Comparison of ENCODE assay signal across 8 cellular contexts in the genomic region with DNA sequence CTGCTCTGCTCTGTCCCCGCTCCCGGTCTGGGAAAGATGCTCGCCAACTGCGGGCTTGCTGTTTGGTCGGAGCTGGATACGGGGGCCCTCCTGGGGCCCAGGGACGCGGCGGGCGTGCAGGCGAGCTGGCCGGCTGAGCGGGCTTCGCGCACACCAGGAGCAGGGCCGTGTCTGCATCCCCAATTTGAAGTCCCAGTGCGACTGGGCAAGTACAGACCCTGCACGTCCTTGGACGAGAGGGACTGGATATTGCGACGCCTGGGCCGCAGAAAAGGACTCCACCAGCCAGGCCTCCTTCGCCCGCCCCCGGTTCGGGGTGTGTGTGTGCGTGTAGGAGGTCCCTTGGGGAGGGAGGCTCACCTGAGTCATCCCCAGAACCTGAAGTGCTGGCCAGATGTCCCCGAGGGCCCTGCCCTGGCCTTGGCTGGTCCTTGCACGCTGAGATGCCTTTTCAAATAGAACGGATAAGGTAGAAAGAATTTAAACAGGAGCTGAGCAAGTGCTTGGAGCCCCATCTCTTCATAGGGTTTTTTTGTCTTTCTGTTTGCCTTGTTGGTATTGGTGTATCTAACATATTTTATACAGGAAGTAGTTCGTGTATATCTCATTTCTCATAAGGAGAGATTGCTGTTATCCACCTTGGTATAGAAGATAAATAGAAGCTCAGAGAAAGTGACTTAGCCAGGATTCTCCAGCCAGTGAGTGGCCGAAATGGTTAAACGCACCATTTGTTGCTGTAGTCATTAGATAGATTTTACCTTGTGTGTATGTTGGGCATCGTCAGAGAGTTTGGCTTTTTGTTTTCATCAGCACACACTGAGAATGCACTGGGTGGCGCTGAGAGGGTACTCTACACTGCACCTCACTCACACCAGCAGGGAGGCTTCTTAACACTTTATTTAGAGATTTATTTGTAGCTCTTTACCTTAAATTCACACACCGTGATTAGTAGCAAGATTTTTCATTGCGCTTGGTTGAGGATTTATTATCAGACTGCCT. TPM values are rescaled to one million over a fixed set of nuclear protein-coding genes. Genes with fewer than 3 reads are reported as not detected.
DNase-seq lines count a peak whose midpoint lies in the region; ATAC-seq and TF ChIP-seq lines count a peak whose summit lies in the region.

No MANE protein-coding gene starts in this region.

- peak; percentile 7 for DNase-seq in GF-D8 (lab: John Stamatoyannopoulos, UW)
- peak in 1 of 2 experiments; percentile 46 for DNase-seq in HL-60 (ENCODE audit: low read depth in 1 of 2, low spot score in 1 of 2)
- DNase-seq in activated CD4-positive, alpha-beta T cell treated with anti-CD3 and anti-CD28 coated beads, Interleukin-2, amount 10 ng/mL, durations not matched to agents 24 days and 14 days, result peak; percentile 80
- peak; percentile 69 for DNase-seq in endodermal cell
- peak in 8 of 9 donors; percentile 3 to 63 (median 30) for DNase-seq in naive thymus-derived CD4-positive, alpha-beta T cell
- DNase-seq in tibial artery, result peak; percentile 38 to 77
- no peak for DNase-seq in hippocampal formation (lab: John Stamatoyannopoulos, UW)

- H3K27ac ChIP-seq in HL-60 (replicated peaks) (peak overlapping the region; percentile 58), endodermal cell (ENCODE audit: low read depth, low read length) (no peak overlapping the region), tibial artery (peak overlapping the region; percentile 95 to 97)
- peak overlapping the region; percentile 75 for H3K27ac ChIP-seq in naive thymus-derived CD4-positive, alpha-beta T cell (ENCODE audit: low read depth, low read length)

- H3K4me1 ChIP-seq in endodermal cell (ENCODE audit: control insufficient read depth, insufficient read depth, low read length) (peaks cover 7% of the 10 kb centered on the region), tibial artery (peaks cover 8 to 38% (median 26%) of the 10 kb centered on the region in 4 donors)
- H3K4me1 ChIP-seq in naive thymus-derived CD4-positive, alpha-beta T cell (ENCODE audit: control insufficient read depth in 2 of 2, insufficient read depth in 2 of 2, low read length in 2 of 2), result peaks cover 9 to 13% of the 10 kb centered on the region in 2 donors

- H3K27me3 Mint-ChIP-seq in activated CD4-positive, alpha-beta T cell treated with anti-CD3 and anti-CD28 coated beads, Interleukin-2, amount 10 ng/mL, durations not matched to agents 24 days and 14 days, result peaks cover 2% of the 10 kb centered on the region
- peaks cover 22% of the 10 kb centered on the region for H3K27me3 Mint-ChIP-seq in endodermal cell (ENCODE audit: insufficient read depth)
- H3K27me3 Mint-ChIP-seq in naive thymus-derived CD4-positive, alpha-beta T cell, result peaks cover 0 to under 1% (median 0%) of the 10 kb centered on the region in 5 donors

- POLR2A ChIA-PET in naive thymus-derived CD4-positive, alpha-beta T cell (lab: Charles Lee), result interaction anchor here (1.1 to 1.9 kb wide), 3 partner anchors 55 to 99 kb away, joined by 4 to 24 read pairs (median 5); a partner anchor contains a TSS

- H3K9me3 ChIP-seq in endodermal cell (ENCODE audit: control insufficient read depth, low read length) (peaks cover 4% of the 10 kb centered on the region), tibial artery (no peaks in the 10 kb centered on the region)
- H3K9me3 ChIP-seq in naive thymus-derived CD4-positive, alpha-beta T cell (ENCODE audit: control insufficient read depth in 2 of 3, low read length in 3 of 3), result no peaks in the 10 kb centered on the region

- H3K4me1 Mint-ChIP-seq in activated CD4-positive, alpha-beta T cell treated with anti-CD3 and anti-CD28 coated beads, Interleukin-2, amount 10 ng/mL, durations not matched to agents 24 days and 14 days, result peaks cover 24% of the 10 kb centered on the region
- H3K4me1 Mint-ChIP-seq in endodermal cell, result peaks cover 29% of the 10 kb centered on the region
- H3K4me1 Mint-ChIP-seq in naive thymus-derived CD4-positive, alpha-beta T cell, result peaks cover 20 to 54% (median 41%) of the 10 kb centered on the region in 7 donors

- H3K27me3 ChIP-seq in HL-60 (ENCODE audit: insufficient read depth, poor library complexity, severe bottlenecking), result no peaks in the 10 kb centered on the region
- H3K27me3 ChIP-seq in endodermal cell (ENCODE audit: control insufficient read depth, insufficient read depth, low read length, poor library complexity, severe bottlenecking), result no peaks in the 10 kb centered on the region
- H3K27me3 ChIP-seq in naive thymus-derived CD4-positive, alpha-beta T cell (ENCODE audit: control insufficient read depth in 2 of 2, insufficient read depth in 2 of 2, low read length in 2 of 2), result no peaks in the 10 kb centered on the region
- no peaks in the 10 kb centered on the region for H3K27me3 ChIP-seq in tibial artery

- H3K4me3 ChIP-seq in HL-60 (replicated peaks; ENCODE audit: insufficient read depth, low read length), result peak overlapping the region; percentile 89
- H3K4me3 ChIP-seq in endodermal cell (ENCODE audit: low read length), result peak overlapping the region; percentile 81
- peak overlapping the region; percentile 71 for H3K4me3 ChIP-seq in naive thymus-derived CD4-positive, alpha-beta T cell (ENCODE audit: low read length)
- peak overlapping the region; percentile 87 to 88 for H3K4me3 ChIP-seq in tibial artery

- peak overlapping the region; percentile 63 for H3K27ac Mint-ChIP-seq in activated CD4-positive, alpha-beta T cell treated with anti-CD3 and anti-CD28 coated beads, Interleukin-2, amount 10 ng/mL, durations not matched to agents 24 days and 14 days
- H3K27ac Mint-ChIP-seq in endodermal cell, result peak overlapping the region; percentile 7
- peak overlapping the region; percentile 56 to 92 (median 81) for H3K27ac Mint-ChIP-seq in naive thymus-derived CD4-positive, alpha-beta T cell

- H3K36me3 ChIP-seq in endodermal cell (ENCODE audit: control insufficient read depth, insufficient read depth, low read length) (no peaks in the 10 kb centered on the region), tibial artery (no peaks in the 10 kb centered on the region)
- H3K36me3 ChIP-seq in naive thymus-derived CD4-positive, alpha-beta T cell (ENCODE audit: control insufficient read depth in 2 of 3, insufficient read depth in 3 of 3, low read length in 3 of 3), result peaks cover 0 to 3% (median 0%) of the 10 kb centered on the region in 3 experiments

- peaks cover 4% of the 10 kb centered on the region for H3K36me3 Mint-ChIP-seq in activated CD4-positive, alpha-beta T cell treated with anti-CD3 and anti-CD28 coated beads, Interleukin-2, amount 10 ng/mL, durations not matched to agents 24 days and 14 days (ENCODE audit: low read depth)
- H3K36me3 Mint-ChIP-seq in endodermal cell (ENCODE audit: low read depth), result peaks cover 4% of the 10 kb centered on the region
- peaks cover 0 to 7% (median 4%) of the 10 kb centered on the region in 5 donors for H3K36me3 Mint-ChIP-seq in naive thymus-derived CD4-positive, alpha-beta T cell

- TF ChIP-seq CTCF in HL-60 (IDR thresholded peaks at IDR 0.05; ENCODE audit: insufficient read depth, low read length), result no peak
- peak; percentile 40 for TF ChIP-seq CTCF in endodermal cell (conservative IDR thresholded peaks at IDR 0.05)
- TF ChIP-seq CTCF in tibial artery (IDR thresholded peaks at IDR 0.05), result no peak

- H3K9me3 Mint-ChIP-seq in activated CD4-positive, alpha-beta T cell treated with anti-CD3 and anti-CD28 coated beads, Interleukin-2, amount 10 ng/mL, durations not matched to agents 24 days and 14 days, result peaks cover 9% of the 10 kb centered on the region
- peaks cover 15% of the 10 kb centered on the region for H3K9me3 Mint-ChIP-seq in endodermal cell
- H3K9me3 Mint-ChIP-seq in naive thymus-derived CD4-positive, alpha-beta T cell, result peaks cover 0 to 6% (median 0%) of the 10 kb centered on the region in 11 donors

- peak; percentile 51 for ATAC-seq in GM21360 (IDR thresholded peaks at IDR 0.05; ENCODE audit: unreplicated experiment)
- ATAC-seq in naive thymus-derived CD4-positive, alpha-beta T cell, result peak; percentile 43

- H3K4me3 Mint-ChIP-seq in activated CD4-positive, alpha-beta T cell treated with anti-CD3 and anti-CD28 coated beads, Interleukin-2, amount 10 ng/mL, durations not matched to agents 24 days and 14 days, result peak overlapping the region; percentile 95
- peak overlapping the region; percentile 82 for H3K4me3 Mint-ChIP-seq in endodermal cell
- peak overlapping the region; percentile 86 to 97 (median 94) for H3K4me3 Mint-ChIP-seq in naive thymus-derived CD4-positive, alpha-beta T cell

- CTCF ChIA-PET in naive thymus-derived CD4-positive, alpha-beta T cell (lab: Charles Lee), result interaction anchor here (0.6 kb wide), 1 partner anchor 299 kb away, joined by 3 read pairs; a partner anchor contains a TSS

- WGBS in endodermal cell (ENCODE audit: insufficient coverage in 1 of 2, insufficient read length in 1 of 2), 2 experiments, result 9% methylated on average over 26 to 37 of the region's 37 CpGs

- intact Hi-C loops in activated CD4-positive, alpha-beta T cell treated with anti-CD3 and anti-CD28 coated beads, Interleukin-2, amount 10 ng/mL, durations not matched to agents 24 days and 14 days (cut with micrococcal nuclease), result loop anchor here (5.0 kb wide), 5 partner anchors 54 to 829 kb away; a partner anchor contains a TSS
- intact Hi-C loops in naive thymus-derived CD4-positive, alpha-beta T cell (cut with micrococcal nuclease), result loop anchor here (1.0 to 10.0 kb wide), 7 partner anchors 13 to 568 kb away; a partner anchor contains a TSS
- intact Hi-C loops in tibial artery (cut with DNase I; ENCODE audit: low total_unique reads), result loop anchor here (10.0 kb wide), 1 partner anchor 438 kb away; no protein-coding TSS in a partner anchor

- peak overlapping the region; percentile 28 for H3K9ac ChIP-seq in endodermal cell (ENCODE audit: extremely low read depth, low read length, poor library complexity, severe bottlenecking)

RNA-seq across cellular contexts. Expression of a gene that starts 1.1 kb away (rescaled TPM):
- total RNA-seq in activated CD4-positive, alpha-beta T cell treated with anti-CD3 and anti-CD28 coated beads, Interleukin-2, amount 10 ng/mL, durations not matched to agents 24 days and 14 days, result 20.6 and 23.7 TPM in 2 replicates
- 10 to 100 TPM; 31.3 to 33.4 TPM for total RNA-seq in endodermal cell
- 23.2 TPM for polyA plus RNA-seq in endodermal cell (2013, experiment 1 of 2)
- polyA plus RNA-seq in endodermal cell (2013, experiment 2 of 2), result 22.0 TPM
- 10 to 100 TPM; 17.2 to 34.1 (median 25.9) TPM for total RNA-seq in naive thymus-derived CD4-positive, alpha-beta T cell
- 10 to 100 TPM; 18.8 to 35.4 TPM for polyA plus RNA-seq in naive thymus-derived CD4-positive, alpha-beta T cell

RNA-seq across cellular contexts. Expression of a gene that starts 54.9 kb away (rescaled TPM):
- total RNA-seq in activated CD4-positive, alpha-beta T cell treated with anti-CD3 and anti-CD28 coated beads, Interleukin-2, amount 10 ng/mL, durations not matched to agents 24 days and 14 days, result 2.8 and 3.2 TPM in 2 replicates
- total RNA-seq in endodermal cell, result 10 to 100 TPM; 12.6 to 14.2 TPM
- polyA plus RNA-seq in endodermal cell (2013, experiment 1 of 2), result 5.4 TPM
- polyA plus RNA-seq in endodermal cell (2013, experiment 2 of 2), result 6.1 TPM
- total RNA-seq in naive thymus-derived CD4-positive, alpha-beta T cell, result 10 to 100 TPM in 1 of 5 experiments, 1 to 10 TPM in 4; 2.0 to 13.6 (median 4.0) TPM
- polyA plus RNA-seq in naive thymus-derived CD4-positive, alpha-beta T cell, result 1 to 10 TPM; 1.3 to 6.7 TPM

Comparison
In these comparisons a context has a peak if more than half of its experiments do, and no peak if none do; other contexts are left out.
1. DNase-seq: peak in GF-D8 (single experiment), activated CD4-positive, alpha-beta T cell treated with anti-CD3 and anti-CD28 coated beads, Interleukin-2, amount 10 ng/mL, durations not matched to agents 24 days and 14 days (single experiment), endodermal cell (single experiment), naive thymus-derived CD4-positive, alpha-beta T cell (8 of 9) and tibial artery (2 of 2); none in hippocampal formation (0 of 2).
2. H3K27ac Mint-ChIP-seq: peak in every context shown above with its lines; median percentile 81 in naive thymus-derived CD4-positive, alpha-beta T cell; 63 in activated CD4-positive, alpha-beta T cell treated with anti-CD3 and anti-CD28 coated beads, Interleukin-2, amount 10 ng/mL, durations not matched to agents 24 days and 14 days; 7 in endodermal cell.
3. Peak in every context shown above with its lines, with median percentiles within 50 percentile points of each other: H3K4me3 ChIP-seq and H3K4me3 Mint-ChIP-seq.